Comparison of ENCODE assay signal across 35 cellular contexts in genomic region chr2:85644909-85645308, GRCh38. TPM values are rescaled to one million over a fixed set of nuclear protein-coding genes. Genes with fewer than 3 reads are reported as not detected.
"Had no signal": no experiment of that assay in that cellular context is flagged by ENCODE, and none has a peak within 500 bp of the region (broad histone marks: within the 10 kb centered on the region; RNA-seq: fewer than 3 reads in every experiment).

No MANE protein-coding gene starts in this region.

- H3K4me3 ChIP-seq: left lung, lower lobe of right lung, neural progenitor cell, sigmoid colon, skin epidermis, stomach, testis, thyroid gland, transverse colon, upper lobe of left lung, vagina had no signal

- H3K9ac ChIP-seq: neural progenitor cell, parathyroid adenoma had no signal

- H3K4me3 Mint-ChIP-seq: immature natural killer cell; naive B cell; natural killer cell; nephron progenitor cell; neural progenitor cell; stimulated activated naive B cell treated with anti-CD40 and anti-IgM and Interleukin-4, amounts not matched to agents 10 μg/mL and 1 μg/mL and 100 μg/mL, for 72 hours had no signal

- H3K27ac ChIP-seq: left lung, lower lobe of right lung, neural progenitor cell, neutrophil, parathyroid adenoma, sigmoid colon, skin epidermis, stomach, testis, thyroid gland, transverse colon, upper lobe of left lung, vagina had no signal

- DNase-seq: hypothalamus; immature natural killer cell; kidney; left colon; left lung; lower lobe of right lung; mammary epithelial cell; mesenchymal stem cell; naive B cell; natural killer cell; nephron progenitor cell; occipital lobe; right cardiac atrium; sigmoid colon; stimulated activated CD4-positive, alpha-beta T cell treated with anti-CD3 and anti-CD28 coated beads, Interleukin-12 subunit alpha, Interleukin-12 subunit beta, amount 100 ng/mL, for 4 hours; stimulated activated CD4-positive, alpha-beta T cell treated with anti-CD3 and anti-CD28 coated beads, Interleukin-15, amount 100 ng/mL, for 24 hours; stimulated activated CD4-positive, alpha-beta T cell treated with anti-CD3 and anti-CD28 coated beads, Interleukin-2, amount 100 ng/mL, for 24 hours; stimulated activated CD4-positive, alpha-beta T cell treated with anti-CD3 and anti-CD28 coated beads, Interleukin-4, amount 100 ng/mL, for 1 hour; stimulated activated naive B cell treated with anti-CD40 and anti-IgM and Interleukin-4, amounts not matched to agents 10 μg/mL and 1 μg/mL and 100 μg/mL, for 72 hours; stimulated activated naive CD8-positive, alpha-beta T cell treated with anti-CD3 and anti-CD28 coated beads, Interleukin-15, Interleukin-2, amounts not matched to agents 100 U/mL and 50 U/mL, for 24 hours; stomach; testis; thyroid gland; transverse colon; upper lobe of left lung had no signal

- H3K27me3 ChIP-seq: left lung, neural progenitor cell, neutrophil, sigmoid colon, stomach, testis, thyroid gland, transverse colon, upper lobe of left lung, vagina had no signal

- H3K27me3 Mint-ChIP-seq: naive B cell; stimulated activated naive B cell treated with anti-CD40 and anti-IgM and Interleukin-4, amounts not matched to agents 10 μg/mL and 1 μg/mL and 100 μg/mL, for 72 hours had no signal

- H3K27ac Mint-ChIP-seq: naive B cell; natural killer cell; nephron progenitor cell; neural progenitor cell; stimulated activated naive B cell treated with anti-CD40 and anti-IgM and Interleukin-4, amounts not matched to agents 10 μg/mL and 1 μg/mL and 100 μg/mL, for 72 hours had no signal

- H3K4me1 ChIP-seq: neural progenitor cell, parathyroid adenoma, sigmoid colon, stomach, testis, transverse colon, vagina had no signal

- H3K4me1 Mint-ChIP-seq: immature natural killer cell, natural killer cell, nephron progenitor cell, neural progenitor cell had no signal

- H3K9me3 ChIP-seq: left lung, lower lobe of right lung, neutrophil, sigmoid colon, stomach, testis, thyroid gland, transverse colon, upper lobe of left lung, vagina had no signal

- ATAC-seq: left colon; left lung; lower lobe of right lung; natural killer cell; right cardiac atrium; stimulated activated naive B cell treated with anti-CD40 and anti-IgM and Interleukin-4, amounts not matched to agents 10 μg/mL and 1 μg/mL and 100 μg/mL, for 72 hours; stimulated activated naive CD8-positive, alpha-beta T cell treated with anti-CD3 and anti-CD28 coated beads, Interleukin-15, Interleukin-2, amounts not matched to agents 100 U/mL and 50 U/mL, for 24 hours had no signal

RNA-seq across cellular contexts. Expression of gene SFTPB, which starts 23.1 kb away (rescaled TPM):
- total RNA-seq: left colon, liver, mammary epithelial cell, natural killer cell, osteocyte, pulmonary artery endothelial cell, renal cortical epithelial cell, sigmoid colon, transverse colon, urinary bladder, vagina had no signal

RNA-seq across cellular contexts. Expression of gene GNLY, which starts 49.2 kb away (rescaled TPM):
- total RNA-seq: mammary epithelial cell, occipital lobe, osteocyte, pulmonary artery endothelial cell, renal cortical epithelial cell, urinary bladder had no signal
